In the genomic region with DNA sequence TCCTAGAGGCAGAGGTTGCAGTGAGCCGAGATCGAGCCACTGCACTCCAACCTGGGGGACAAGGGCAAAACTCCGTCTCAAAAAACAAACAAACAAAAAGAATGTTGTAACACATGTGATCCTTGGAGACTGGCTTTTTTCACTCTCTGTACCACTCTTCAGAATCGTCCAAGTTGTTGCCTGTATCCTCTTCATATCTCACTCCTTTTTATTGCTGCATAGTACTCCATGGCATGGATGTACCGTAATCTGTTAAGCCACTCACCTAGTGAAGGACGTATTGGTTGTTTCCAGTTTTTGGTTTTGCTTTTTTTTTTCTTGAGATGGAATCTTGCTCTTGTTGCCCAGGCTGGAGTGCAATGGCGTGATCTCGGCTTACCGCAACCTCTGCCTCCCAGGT, we compare ENCODE assay signal across 1 cellular context.
TF ChIP-seq lines count a peak whose summit lies in the region.

No MANE protein-coding gene starts in this region.

TF ChIP-seq in HepG2, 621 proteins besides CTCF, POLR2A, EP300 and RAD21:
- TF ChIP-seq SMAD1 (CRISPR knock-in tag; IDR thresholded peaks at IDR 0.05; ENCODE audit: borderline replicate concordance, low read depth), result no peak
- TF ChIP-seq ZNF441 (CRISPR knock-in tag; IDR thresholded peaks at IDR 0.05; ENCODE audit: borderline replicate concordance), result peak; percentile 57; the same call in 1 of the 2 replicates
TF ChIP-seq in HepG2: peak in this region for 1.
